In the genomic region with DNA sequence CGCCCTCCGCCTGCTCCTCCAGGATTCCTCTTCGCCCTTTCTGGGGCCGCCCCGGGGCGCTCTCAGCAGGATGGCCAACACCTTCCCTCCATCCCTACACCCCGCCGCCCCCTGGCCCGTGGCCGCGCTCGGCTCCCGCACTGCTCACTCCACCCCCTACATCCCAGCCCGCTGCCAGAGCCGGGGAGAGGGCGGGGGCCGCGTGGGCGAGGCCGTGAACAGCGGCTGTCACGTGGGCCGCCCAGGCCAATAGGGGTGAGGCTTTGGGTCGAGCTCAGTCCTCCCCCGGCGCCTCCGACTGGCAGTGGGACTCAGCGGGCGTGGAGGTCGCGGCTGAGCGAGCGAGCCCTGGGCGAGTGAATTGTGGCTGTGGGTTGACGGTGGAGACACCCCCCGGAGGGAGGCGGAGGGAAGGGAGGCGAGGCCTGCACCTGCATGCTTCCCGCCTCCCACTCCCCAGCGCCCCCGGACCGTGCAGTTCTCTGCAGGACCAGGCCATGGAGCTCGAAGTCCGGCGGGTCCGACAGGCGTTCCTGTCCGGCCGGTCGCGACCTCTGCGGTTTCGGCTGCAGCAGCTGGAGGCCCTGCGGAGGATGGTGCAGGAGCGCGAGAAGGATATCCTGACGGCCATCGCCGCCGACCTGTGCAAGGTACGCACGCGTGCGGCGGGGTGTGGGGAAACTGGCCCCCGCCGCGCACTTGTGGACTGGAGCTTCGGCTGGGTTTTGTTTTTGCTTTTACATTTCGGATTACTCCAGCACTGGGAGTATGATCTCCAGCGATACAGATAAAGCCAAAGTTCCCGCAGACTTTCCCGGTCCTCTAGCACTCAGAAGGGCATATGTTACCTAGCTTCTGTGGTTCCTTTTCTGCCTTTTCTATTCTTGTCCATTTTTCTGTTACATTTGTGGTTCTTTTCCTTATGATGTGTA, we compare ENCODE assay signal across 8 cellular contexts. TPM values are rescaled to one million over a fixed set of nuclear protein-coding genes. Genes with fewer than 3 reads are reported as not detected.
DNase-seq lines count a peak whose midpoint lies in the region; ATAC-seq, FAIRE-seq and TF ChIP-seq lines count a peak whose summit lies in the region.

A gene (plus strand): TSS at position 277 of the 932 bp plus-strand sequence. CDS start 221 bp downstream, at position 498.

- ATAC-seq in GM21515 (IDR thresholded peaks at IDR 0.05; ENCODE audit: unreplicated experiment), result peak; percentile 90

- H3K4me2 ChIP-seq in OCI-LY7 (ENCODE audit: low read length), result peak within 1 kb of the TSS; percentile 95

- peak within 1 kb of the TSS; percentile 80 for H2AFZ ChIP-seq in OCI-LY7 (ENCODE audit: low read length)

- TF ChIP-seq CTCF in OCI-LY7 (conservative IDR thresholded peaks at IDR 0.05; ENCODE audit: low read length) (no peak; the same call in 1 of the 2 replicates), mesothelial cell of epicardium (IDR thresholded peaks at IDR 0.05; ENCODE audit: unreplicated experiment) (no peak)

- peak; percentile 4 for FAIRE-seq in endometrium (lab: Jason Lieb, UNC)

- H3K27ac Mint-ChIP-seq in mesothelial cell of epicardium, result peak within 1 kb of the TSS; percentile 93

- H3K9me2 ChIP-seq in OCI-LY7 (ENCODE audit: insufficient read depth, low read length), result no peaks in the 10 kb centered on the region

- H3K4me1 ChIP-seq in HUES64 (ENCODE audit: insufficient read depth, low read length) (peaks cover 38% of the 10 kb centered on the region), OCI-LY7 (ENCODE audit: insufficient read depth, low read length, poor library complexity, severe bottlenecking) (peaks cover 32% of the 10 kb centered on the region)

- H3K4me3 ChIP-seq in HUES64 (ENCODE audit: low read length) (peak within 1 kb of the TSS; percentile 66), OCI-LY7 (ENCODE audit: low read depth, low read length, poor library complexity, severe bottlenecking) (peak within 1 kb of the TSS; percentile 81)

- H3K4me1 Mint-ChIP-seq in mesothelial cell of epicardium, result peaks cover 56% of the 10 kb centered on the region

- H3K27ac ChIP-seq in HUES64 (ENCODE audit: low read depth, low read length) (peak within 1 kb of the TSS; percentile 69), OCI-LY7 (ENCODE audit: low read depth, low read length, poor library complexity, severe bottlenecking) (peak within 1 kb of the TSS; percentile 53)

- H3K4me3 Mint-ChIP-seq in mesothelial cell of epicardium, result peak within 1 kb of the TSS; percentile 84

- DNase-seq in DMS 273 treated with DMSO at 0.1 percent for 48 hours (lab: John Stamatoyannopoulos, UW) (peak; percentile 81), OCI-LY7 (ENCODE audit: low spot score) (peak; percentile 95), mesothelial cell of epicardium (ENCODE audit: low spot score in 2 of 2, unreplicated experiment in 2 of 2) (peak; percentile 91 to 93)
- DNase-seq in activated CD8-positive, alpha-beta memory T cell treated with anti-CD3 and anti-CD28 coated beads, Interleukin-2, amount 50 U/mL, for 48 hours, result peak; percentile 96
- peak; percentile 93 to 94 for DNase-seq in stimulated activated CD8-positive, alpha-beta memory T cell treated with anti-CD3 and anti-CD28 coated beads, Interleukin-15, amount 100 ng/mL, for 48 hours (ENCODE audit: low read depth in 2 of 2)

- H3K36me3 Mint-ChIP-seq in mesothelial cell of epicardium, result peaks cover 13% of the 10 kb centered on the region

- CTCF ChIA-PET in OCI-LY7 (lab: Charles Lee; ENCODE audit: unreplicated experiment), result interaction anchor here (1.3 to 1.4 kb wide), 2 partner anchors 20 to 114 kb away, joined by 4 to 5 read pairs; no protein-coding TSS in a partner anchor

- H3K9me3 ChIP-seq in HUES64 (ENCODE audit: insufficient read depth, low read depth, low read length) (peaks cover 5% of the 10 kb centered on the region; the same call in 1 of the 2 replicates), OCI-LY7 (ENCODE audit: low read length) (no peaks in the 10 kb centered on the region)

- peaks cover 24% of the 10 kb centered on the region for H3K36me3 ChIP-seq in HUES64 (ENCODE audit: insufficient read depth, low read length)
- peaks cover 25% of the 10 kb centered on the region for H3K36me3 ChIP-seq in OCI-LY7 (ENCODE audit: insufficient read depth, low read length)

- no peaks in the 10 kb centered on the region for H3K27me3 Mint-ChIP-seq in mesothelial cell of epicardium (ENCODE audit: low read depth)

- H3K79me2 ChIP-seq in OCI-LY7 (ENCODE audit: insufficient read depth, low read depth, low read length), result peaks cover 25% of the 10 kb centered on the region

- no peaks in the 10 kb centered on the region for H4K20me1 ChIP-seq in OCI-LY7 (ENCODE audit: insufficient read depth, low read length)

- no peaks in the 10 kb centered on the region; the same call in 1 of the 2 replicates for H3K27me3 ChIP-seq in HUES64 (ENCODE audit: insufficient read depth, low read length)

- WGBS in HUES64, result under 1% methylated on average over 73 of the region's 73 CpGs

- POLR2A ChIA-PET in OCI-LY7 (lab: Charles Lee), result interaction anchor here (0.6 to 1.5 kb wide), 5 partner anchors 8 to 206 kb away, joined by 3 to 8 read pairs (median 3); no protein-coding TSS in a partner anchor

- H3K9ac ChIP-seq in HUES64 (ENCODE audit: low read depth, low read length), result peak within 1 kb of the TSS; percentile 81

- H3K9me3 Mint-ChIP-seq in mesothelial cell of epicardium, result no peaks in the 10 kb centered on the region

- BruUV-seq in OCI-LY7 (replicated peaks; lab: Mats Ljungman, UMichigan), result no TSS peak

- intact Hi-C loops in OCI-LY7 (cut with micrococcal nuclease; ENCODE audit: unreplicated experiment), result loop anchor here (2.0 to 10.0 kb wide), 3 partner anchors 116 to 274 kb away; a partner anchor contains a TSS

RNA-seq across cellular contexts. Expression of the gene that starts here (rescaled TPM):
- polyA plus RNA-seq in HUES64 (2013, experiment 1 of 2), result 69.2 TPM
- 63.8 TPM for polyA plus RNA-seq in HUES64 (2013, experiment 2 of 2)
- 28.9 and 29.7 TPM in 2 replicates for total RNA-seq in OCI-LY7 (2014; rRNA removed; shearing (Covaris generic))
- 41.1 and 47.3 TPM in 2 replicates for total RNA-seq in OCI-LY7 (2022)
- 76.6 to 78.4 TPM (median 77.2 TPM) in 3 replicates for total RNA-seq in mesothelial cell of epicardium

Comparison
In these comparisons a context has a peak if more than half of its experiments do, and no peak if none do; other contexts are left out.
1. Peak in every context shown above with its lines: DNase-seq, ATAC-seq, H3K4me3 ChIP-seq and H3K27ac ChIP-seq.